Comparison of ENCODE assay signal across 14 cellular contexts in the genomic region with DNA sequence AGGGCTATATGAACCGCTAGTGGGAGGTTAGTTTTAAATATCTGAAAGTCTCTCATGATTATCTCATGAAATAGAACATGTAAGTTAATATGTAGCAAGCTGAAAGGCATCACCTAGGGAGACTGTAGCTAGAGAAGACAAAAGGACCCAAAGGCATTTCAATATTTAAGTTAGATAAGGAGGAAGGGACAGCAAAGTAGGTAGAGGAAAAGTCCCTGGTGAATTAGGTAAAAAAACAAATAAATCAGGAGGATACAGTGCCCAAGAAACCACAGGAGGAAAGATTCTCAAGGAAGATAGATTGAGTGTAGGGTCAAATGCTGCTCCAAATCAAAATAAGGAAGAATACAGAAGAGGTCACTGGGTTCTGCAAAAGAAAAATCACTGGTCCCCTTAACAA.
DNase-seq lines count a peak whose midpoint lies in the region; ATAC-seq, FAIRE-seq and TF ChIP-seq lines count a peak whose summit lies in the region.
"Had no signal": no experiment of that assay in that cellular context is flagged by ENCODE, and none has a peak within 500 bp of the region (broad histone marks: within the 10 kb centered on the region; RNA-seq: fewer than 3 reads in every experiment).

No MANE protein-coding gene starts in this region.

- TF ChIP-seq CTCF in IMR-90 (conservative IDR thresholded peaks at IDR 0.05; ENCODE audit: low read depth, low read length) (no peak), nephron (IDR thresholded peaks at IDR 0.05; ENCODE audit: unreplicated experiment in 3 of 3) (no peak), uterus (IDR thresholded peaks at IDR 0.05) (no peak)

- H3K27ac Mint-ChIP-seq in nephron: peak overlapping the region; percentile 91 to 95 (median 93)
- H3K27ac Mint-ChIP-seq: CD14-positive monocyte; CD8-positive, alpha-beta memory T cell had no signal

- dilution Hi-C loops in IMR-90 (cut with HindIII; ENCODE audit: low sequenced_read_pairs, unreplicated experiment): no loop called here

- peaks cover 30% of the 10 kb centered on the region for H3K4me1 Mint-ChIP-seq in nephron
- H3K4me1 Mint-ChIP-seq: IgD-negative memory B cell had no signal

- no peak overlapping the region for H3K4me2 ChIP-seq in IMR-90 (ENCODE audit: low read depth, low read length)

- DNase-seq in Caki2 (ENCODE audit: low read depth): peak; percentile 67
- DNase-seq in IMR-90: no peak
- DNase-seq in uterus: no peak
- DNase-seq in Right ventricle myocardium superior: no peak
- DNase-seq in RCC 7860 (ENCODE audit: low spot score): no peak
- DNase-seq: Calu3; CD8-positive, alpha-beta memory T cell; DMS 273 treated with DMSO at 0.1 percent for 48 hours; HCEC 1CT had no signal

- no peak overlapping the region for H3K4me3 ChIP-seq in IMR-90 (ENCODE audit: insufficient read depth, low read depth, low read length)
- H3K4me3 ChIP-seq in uterus: no peak overlapping the region

- TF ChIP-seq RAD21 in IMR-90 (IDR thresholded peaks at IDR 0.05; ENCODE audit: low read length): no peak

- no peak overlapping the region for H3K23ac ChIP-seq in IMR-90 (ENCODE audit: low read depth, low read length)

- H3K79me1 ChIP-seq in IMR-90 (ENCODE audit: low read depth in 1 of 2, low read length in 2 of 2): no peaks in the 10 kb centered on the region

- no peaks in the 10 kb centered on the region for H3K9me3 Mint-ChIP-seq in nephron
- H3K9me3 Mint-ChIP-seq: CD8-positive, alpha-beta memory T cell; IgD-negative memory B cell had no signal

- CTCF ChIA-PET in IMR-90 (lab: Yijun Ruan, JAX): interaction anchor here (2.8 kb wide), 1 partner anchor 175 kb away, joined by 7 read pairs; a partner anchor contains a TSS

- no peak overlapping the region for H2BK20ac ChIP-seq in IMR-90 (ENCODE audit: low read depth, low read length)

- POLR2A ChIA-PET in IMR-90 (lab: Charles Lee; ENCODE audit: unreplicated experiment): no interaction called here

- H3K14ac ChIP-seq in IMR-90 (replicated peaks; ENCODE audit: low read depth, low read length): no peak overlapping the region

- no peak overlapping the region for H2BK15ac ChIP-seq in IMR-90 (ENCODE audit: low read depth, low read length)

- H2AFZ ChIP-seq in IMR-90 (replicated peaks; ENCODE audit: low read length, poor library complexity): no peak overlapping the region

- H3K36me3 Mint-ChIP-seq in nephron (ENCODE audit: low read depth): no peaks in the 10 kb centered on the region
- H3K36me3 Mint-ChIP-seq: CD8-positive, alpha-beta memory T cell; IgD-negative memory B cell had no signal

- H3K27me3 ChIP-seq in IMR-90 (ENCODE audit: control insufficient read depth, insufficient read depth, low read length): no peaks in the 10 kb centered on the region
- H3K27me3 ChIP-seq in uterus: no peaks in the 10 kb centered on the region

- H3K9ac ChIP-seq in IMR-90 (ENCODE audit: low read depth, low read length): no peak overlapping the region

- H3K56ac ChIP-seq in IMR-90 (ENCODE audit: extremely low read depth, insufficient read depth, low read length): no peak overlapping the region

- no peak overlapping the region for H2AK5ac ChIP-seq in IMR-90 (ENCODE audit: low read depth, low read length)

- no peaks in the 10 kb centered on the region for H3K27me3 Mint-ChIP-seq in nephron (ENCODE audit: low read depth)
- H3K27me3 Mint-ChIP-seq: CD8-positive, alpha-beta memory T cell; IgD-negative memory B cell had no signal

- no peak overlapping the region for H2BK120ac ChIP-seq in IMR-90 (ENCODE audit: low read depth, low read length)

- 0 out of 2 replicates have a peak overlapping the region, but pooled peaks have one; percentile 8 for H3K18ac ChIP-seq in IMR-90 (ENCODE audit: low read depth, low read length)

- no peak overlapping the region for H3K27ac ChIP-seq in IMR-90 (ENCODE audit: insufficient read depth, low read length)
- H3K27ac ChIP-seq in uterus: peak overlapping the region; percentile 39 to 92
- H3K27ac ChIP-seq: HL-60 had no signal

- no peak overlapping the region for H2AK9ac ChIP-seq in IMR-90 (replicated peaks; ENCODE audit: low read depth, low read length, poor library complexity)

- BruUV-seq in IMR-90 (replicated peaks; lab: Mats Ljungman, UMichigan): no TSS peak

- H4K5ac ChIP-seq in IMR-90 (ENCODE audit: low read depth, low read length): no peak overlapping the region; the same call in 1 of the 2 replicates

- peak overlapping the region in 1 of 3 experiments; percentile 3 for H3K4me3 Mint-ChIP-seq in nephron
- H3K4me3 Mint-ChIP-seq: CD14-positive monocyte; CD8-positive, alpha-beta memory T cell; IgD-negative memory B cell had no signal

- no peak overlapping the region for H4K91ac ChIP-seq in IMR-90 (ENCODE audit: insufficient read depth, low read depth, low read length)

- ATAC-seq in IMR-90 (ENCODE audit: low read depth) (no peak), Right ventricle myocardium superior (ENCODE audit: poor library complexity) (no peak), HG03045 (IDR thresholded peaks at IDR 0.05; ENCODE audit: unreplicated experiment) (no peak)

- no peaks in the 10 kb centered on the region for H3K36me3 ChIP-seq in IMR-90 (ENCODE audit: control insufficient read depth, insufficient read depth, low read length)
- no peaks in the 10 kb centered on the region for H3K36me3 ChIP-seq in uterus

- H3K4ac ChIP-seq in IMR-90 (ENCODE audit: low read depth, low read length): no peak overlapping the region

- TF ChIP-seq POLR2A in IMR-90 (IDR thresholded peaks at IDR 0.05; ENCODE audit: low read depth, low read length) (no peak), uterus (IDR thresholded peaks at IDR 0.05) (no peak)

- intact Hi-C loops in IMR-90 (cut with micrococcal nuclease): no loop called here
- intact Hi-C loops in uterus (cut with DNase I; ENCODE audit: low total_unique reads): loop anchor here (5.0 kb wide), 1 partner anchor 175 kb away; a partner anchor contains a TSS
- intact Hi-C loops in Right ventricle myocardium superior (cut with DNase I): no loop called here

- FAIRE-seq in RCC 7860 (lab: Jason Lieb, UNC): no peak

- no peaks in the 10 kb centered on the region for H4K20me1 ChIP-seq in IMR-90 (ENCODE audit: insufficient read depth, low read length)

- no peaks in the 10 kb centered on the region for H3K9me3 ChIP-seq in IMR-90 (ENCODE audit: control insufficient read depth, insufficient read depth, low read length)
- no peaks in the 10 kb centered on the region for H3K9me3 ChIP-seq in uterus

- WGBS in IMR-90 (ENCODE audit: extremely low coverage in 2 of 2, insufficient read length in 1 of 2), 2 experiments: no CpG with 5 or more reads among the region's 1 CpG

- H2BK5ac ChIP-seq in IMR-90 (ENCODE audit: low read depth, low read length, poor library complexity, severe bottlenecking): no peak overlapping the region

- no peaks in the 10 kb centered on the region for H3K9me1 ChIP-seq in IMR-90 (ENCODE audit: insufficient read depth, low read length)

- peaks cover 6% of the 10 kb centered on the region for H3K4me1 ChIP-seq in IMR-90 (ENCODE audit: control insufficient read depth, insufficient read depth, low read length)
- H3K4me1 ChIP-seq in uterus: no peaks in the 10 kb centered on the region

- no peak overlapping the region for H4K8ac ChIP-seq in IMR-90 (ENCODE audit: low read depth in 2 of 2, low read length in 2 of 2)

- in situ Hi-C loops in Caki2 (cut with HindIII; ENCODE audit: low pct_unique_long_range_greater_than_20kb, low sequenced_read_pairs) (no loop called here), IMR-90 (cut with MboI; ENCODE audit: low sequenced_read_pairs) (loop anchor here (25.0 kb wide), 2 partner anchors 640 to 1510 kb away; no protein-coding TSS in a partner anchor)

TF ChIP-seq in IMR-90, 13 proteins besides CTCF, POLR2A, EP300 and RAD21:
- TF ChIP-seq CHD1 (IDR thresholded peaks at IDR 0.05; ENCODE audit: low read depth, low read length) (no peak), RCOR1 (IDR thresholded peaks at IDR 0.05; ENCODE audit: insufficient replicate concordance, low read length) (no peak), MAFK (IDR thresholded peaks at IDR 0.05; ENCODE audit: low read depth, low read length) (no peak), MXI1 (IDR thresholded peaks at IDR 0.05; ENCODE audit: borderline replicate concordance, low read depth, low read length) (no peak), RFX5 (IDR thresholded peaks at IDR 0.05; ENCODE audit: low read depth, low read length) (no peak), FOS (IDR thresholded peaks at IDR 0.05; ENCODE audit: low read depth, low read length) (no peak), BHLHE40 (IDR thresholded peaks at IDR 0.05; ENCODE audit: low read depth, low read length) (no peak), CEBPB (IDR thresholded peaks at IDR 0.05; ENCODE audit: low read depth, low read length) (no peak), MAZ (IDR thresholded peaks at IDR 0.05; ENCODE audit: borderline replicate concordance, low read depth, low read length) (no peak), SMC3 (IDR thresholded peaks at IDR 0.05; ENCODE audit: low read depth, low read length) (no peak)
- TF ChIP-seq, protein P1, sequence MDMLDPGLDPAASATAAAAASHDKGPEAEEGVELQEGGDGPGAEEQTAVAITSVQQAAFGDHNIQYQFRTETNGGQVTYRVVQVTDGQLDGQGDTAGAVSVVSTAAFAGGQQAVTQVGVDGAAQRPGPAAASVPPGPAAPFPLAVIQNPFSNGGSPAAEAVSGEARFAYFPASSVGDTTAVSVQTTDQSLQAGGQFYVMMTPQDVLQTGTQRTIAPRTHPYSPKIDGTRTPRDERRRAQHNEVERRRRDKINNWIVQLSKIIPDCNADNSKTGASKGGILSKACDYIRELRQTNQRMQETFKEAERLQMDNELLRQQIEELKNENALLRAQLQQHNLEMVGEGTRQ (IDR thresholded peaks at IDR 0.05; ENCODE audit: low read depth, low read length): no peak
- TF ChIP-seq, protein P2, sequence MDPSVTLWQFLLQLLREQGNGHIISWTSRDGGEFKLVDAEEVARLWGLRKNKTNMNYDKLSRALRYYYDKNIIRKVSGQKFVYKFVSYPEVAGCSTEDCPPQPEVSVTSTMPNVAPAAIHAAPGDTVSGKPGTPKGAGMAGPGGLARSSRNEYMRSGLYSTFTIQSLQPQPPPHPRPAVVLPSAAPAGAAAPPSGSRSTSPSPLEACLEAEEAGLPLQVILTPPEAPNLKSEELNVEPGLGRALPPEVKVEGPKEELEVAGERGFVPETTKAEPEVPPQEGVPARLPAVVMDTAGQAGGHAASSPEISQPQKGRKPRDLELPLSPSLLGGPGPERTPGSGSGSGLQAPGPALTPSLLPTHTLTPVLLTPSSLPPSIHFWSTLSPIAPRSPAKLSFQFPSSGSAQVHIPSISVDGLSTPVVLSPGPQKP (IDR thresholded peaks at IDR 0.05; ENCODE audit: borderline replicate concordance, low read depth, low read length): no peak
